ENCODE assay signal across 8 cellular contexts in the genomic region with DNA sequence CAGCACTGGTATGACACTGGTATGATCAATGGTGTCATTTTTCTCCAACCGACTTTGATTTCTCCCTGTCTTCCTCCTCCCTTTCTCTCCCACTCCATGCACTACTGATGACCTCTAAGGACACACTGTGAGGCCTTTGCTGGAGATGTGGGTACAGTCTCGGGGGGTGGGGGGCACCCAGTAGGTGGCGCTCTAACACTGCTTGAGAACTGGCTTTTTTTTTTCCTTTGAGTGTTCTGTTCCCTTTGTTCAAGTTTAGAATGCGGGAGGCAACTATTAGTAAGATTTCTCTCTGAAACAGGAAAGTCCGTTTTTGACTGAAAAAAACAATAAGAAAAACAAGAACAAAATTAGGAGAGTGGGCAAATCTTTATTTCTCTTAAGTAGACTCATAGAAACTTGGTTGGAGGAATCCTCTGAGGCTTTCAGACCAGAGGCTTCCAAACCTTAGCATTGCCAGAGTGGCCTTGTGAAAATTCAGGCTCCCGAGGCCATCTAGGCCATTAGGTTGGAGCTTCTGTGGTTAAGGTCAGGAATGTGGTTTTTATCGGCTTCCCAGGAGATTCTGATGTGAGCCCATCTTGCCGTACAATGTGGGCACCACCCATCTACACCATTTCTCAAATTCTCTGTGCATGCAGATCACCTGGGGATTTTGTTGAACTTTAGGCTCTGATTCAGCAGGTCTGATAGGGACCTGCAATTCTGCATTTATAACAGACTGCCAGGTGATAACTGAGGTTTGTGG. TPM values are rescaled to one million over a fixed set of nuclear protein-coding genes. Genes with fewer than 3 reads are reported as not detected.
DNase-seq lines count a peak whose midpoint lies in the region; ATAC-seq, FAIRE-seq and TF ChIP-seq lines count a peak whose summit lies in the region.

No MANE protein-coding gene starts in this region.

- H3K27ac ChIP-seq in left lung = no peak overlapping the region

- H3K4me1 ChIP-seq in left lung = no peaks in the 10 kb centered on the region

- peak; percentile 17 for DNase-seq in NOMO-1 treated with DMSO at 0.1 percent for 48 hours (lab: John Stamatoyannopoulos, UW; ENCODE audit: unreplicated experiment)
- DNase-seq in NOMO-1 treated with dmso at 0.1 percent for 144 hours (lab: John Stamatoyannopoulos, UW; ENCODE audit: unreplicated experiment) = no peak
- DNase-seq in OCI-M1 (lab: John Stamatoyannopoulos, UW) = peak; percentile 67
- peak; percentile 18 for DNase-seq in astrocyte of the cerebellum (ENCODE audit: low read depth)
- no peak for DNase-seq in left lung
- DNase-seq in urothelium cell line (ENCODE audit: low spot score) = peak; percentile 54
- DNase-seq in GM12891 (ENCODE audit: insufficient read length, low spot score) = no peak

- H3K4me3 ChIP-seq in astrocyte of the cerebellum (ENCODE audit: low read depth, low read length) = no peak overlapping the region
- H3K4me3 ChIP-seq in left lung = no peak overlapping the region

- intact Hi-C loops in left lung (cut with DNase I) = no loop called here

- H3K36me3 ChIP-seq in left lung = no peaks in the 10 kb centered on the region

- H3K27me3 ChIP-seq in left lung = no peaks in the 10 kb centered on the region

- in situ Hi-C loops in astrocyte of the cerebellum (cut with HindIII; ENCODE audit: low sequenced_read_pairs) = no loop called here

- TF ChIP-seq POLR2A in GM12891 (IDR thresholded peaks at IDR 0.05; ENCODE audit: low read depth, low read length) = no peak

- no peaks in the 10 kb centered on the region for H3K9me3 ChIP-seq in left lung

- ATAC-seq in HG02610 (IDR thresholded peaks at IDR 0.05; ENCODE audit: unreplicated experiment) = peak; percentile 46
- peak; percentile 77 for ATAC-seq in left lung

- no peak for FAIRE-seq in urothelium cell line (lab: Jason Lieb, UNC)
- FAIRE-seq in GM12891 (lab: Jason Lieb, UNC) = no peak

- TF ChIP-seq CTCF in astrocyte of the cerebellum (IDR thresholded peaks at IDR 0.05; ENCODE audit: low read depth, low read length, missing control alignments) (peak; percentile 84), left lung (IDR thresholded peaks at IDR 0.05) (peak; percentile 45 to 49)

TF ChIP-seq in GM12891, 5 proteins besides CTCF, POLR2A, EP300 and RAD21:
- TF ChIP-seq POU2F2 (IDR thresholded peaks at IDR 0.05; ENCODE audit: low read depth, low read length) (no peak), PAX5 (IDR thresholded peaks at IDR 0.05; ENCODE audit: insufficient read depth, low read length, severe bottlenecking) (no peak)

RNA-seq across cellular contexts. Expression of a gene that starts 43.2 kb away (rescaled TPM):
- 10 to 100 TPM; 21.1 to 26.7 TPM for total RNA-seq in left lung
- 6.0 TPM for polyA plus RNA-seq in GM12891 (2012; ENCODE audit: low read depth, missing spikeins)

Comparison
In these comparisons a context has a peak if more than half of its experiments do, and no peak if none do; other contexts are left out.
1. DNase-seq: peak in NOMO-1 treated with DMSO at 0.1 percent for 48 hours (single experiment), OCI-M1 (single experiment), astrocyte of the cerebellum (single experiment) and urothelium cell line (single experiment); none in NOMO-1 treated with dmso at 0.1 percent for 144 hours (single experiment), left lung (0 of 2) and GM12891 (single experiment).